Comparison of ENCODE assay signal across 6 cellular contexts in the genomic region with DNA sequence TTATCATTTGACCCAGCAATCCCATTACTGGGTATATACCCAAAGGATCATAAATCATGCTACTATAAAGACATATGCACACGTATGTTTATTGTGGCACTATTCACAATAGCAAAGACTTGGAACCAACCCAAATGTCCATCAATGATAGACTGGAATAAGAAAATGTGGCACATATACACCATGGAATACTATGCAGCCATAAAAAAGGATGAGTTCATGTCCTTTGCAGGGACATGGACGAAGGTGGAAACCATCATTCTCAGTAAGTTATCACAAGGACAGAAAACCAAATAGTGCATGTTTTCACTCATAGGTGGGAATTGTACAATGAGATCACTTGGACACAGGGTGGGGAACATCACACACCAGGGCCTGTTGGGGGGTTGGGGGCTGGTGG. TPM values are rescaled to one million over a fixed set of nuclear protein-coding genes. Genes with fewer than 3 reads are reported as not detected.
"Had no signal": no experiment of that assay in that cellular context is flagged by ENCODE, and none has a peak within 500 bp of the region (broad histone marks: within the 10 kb centered on the region; RNA-seq: fewer than 3 reads in every experiment).

No MANE protein-coding gene starts in this region.

RNA-seq across cellular contexts. Expression of a gene that starts 22.4 kb away (rescaled TPM):
- total RNA-seq: naive thymus-derived CD8-positive, alpha-beta T cell; natural killer cell; osteoblast; skeletal muscle tissue; smooth muscle cell had no signal
- polyA plus RNA-seq: naive thymus-derived CD8-positive, alpha-beta T cell; neural cell had no signal
